8 cellular contexts compared by ENCODE assay signal in the genomic region with DNA sequence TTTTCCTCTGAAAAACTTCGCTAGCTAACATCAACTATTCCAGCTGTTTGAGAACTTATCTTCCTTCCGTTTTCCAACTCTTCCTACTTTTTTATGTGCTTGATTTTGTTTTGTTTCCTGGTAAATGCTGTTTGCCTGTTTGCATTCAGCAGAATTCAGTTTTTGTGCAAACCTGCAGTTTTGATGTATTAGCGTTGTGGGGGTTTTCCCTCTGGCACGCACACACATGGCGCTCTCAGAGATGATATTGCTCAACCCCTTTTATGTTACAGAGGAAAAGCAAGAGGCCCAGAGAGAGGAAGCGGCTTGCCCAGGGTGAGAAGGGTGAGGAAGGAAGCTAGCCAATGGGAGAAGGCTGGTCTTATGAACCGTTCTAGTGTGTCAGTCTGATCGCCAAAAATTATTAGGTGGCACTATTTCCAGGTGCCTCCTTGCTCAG. TPM values are rescaled to one million over a fixed set of nuclear protein-coding genes. Genes with fewer than 3 reads are reported as not detected.
A peak's percentile ranks its signal among the peaks of the same experiment; 100 is the strongest.
DNase-seq lines count a peak whose midpoint lies in the region; ATAC-seq and FAIRE-seq lines count a peak whose summit lies in the region.

No MANE protein-coding gene starts in this region.

- FAIRE-seq in HTR-8/SVneo (lab: Jason Lieb, UNC): no peak

- H3K4me3 ChIP-seq in iPS-11a (ENCODE audit: low read depth, low read length) (peak overlapping the region; percentile 95), skeletal muscle satellite cell (ENCODE audit: low read length) (peak overlapping the region; percentile 87)

- ATAC-seq in GM19395 (IDR thresholded peaks at IDR 0.05; ENCODE audit: unreplicated experiment): peak; percentile 51

- DNase-seq in AML-193 (lab: John Stamatoyannopoulos, UW): peak; percentile 96 to 97
- peak; percentile 44 for DNase-seq in HTR-8/SVneo (ENCODE audit: insufficient read length, low spot score)
- peak; percentile 95 for DNase-seq in SKM-1 treated with dmso at 0.1 percent for 144 hours (lab: John Stamatoyannopoulos, UW; ENCODE audit: unreplicated experiment)
- peak; percentile 58 for DNase-seq in astrocyte of the hippocampus (ENCODE audit: low read depth, low spot score)
- DNase-seq in epidermal melanocyte (ENCODE audit: insufficient read length, low spot score): no peak

- H3K9ac ChIP-seq in skeletal muscle satellite cell (ENCODE audit: low read depth, low read length): peak overlapping the region; percentile 81

- peaks cover 10% of the 10 kb centered on the region for H3K4me1 ChIP-seq in skeletal muscle satellite cell (ENCODE audit: control insufficient read depth, insufficient read depth, low read length)

- H3K9me3 ChIP-seq in skeletal muscle satellite cell (replicated peaks; ENCODE audit: low read length): no peaks in the 10 kb centered on the region

- H3K36me3 ChIP-seq in skeletal muscle satellite cell (ENCODE audit: insufficient read depth, low read length): no peaks in the 10 kb centered on the region

- no peaks in the 10 kb centered on the region for H3K27me3 ChIP-seq in skeletal muscle satellite cell (ENCODE audit: control insufficient read depth, insufficient read depth, low read length)

- H3K4me2 ChIP-seq in skeletal muscle satellite cell (ENCODE audit: low read length): peak overlapping the region; percentile 97

RNA-seq across cellular contexts. Expression of a gene that starts 0.7 kb away (rescaled TPM):
- total RNA-seq in skeletal muscle satellite cell (2012; rRNA removed): 165 and 222 TPM in 2 replicates
